In genomic region chr2:42602218-42602936, GRCh38 we compare ENCODE assay signal across 15 cellular contexts.
A peak's percentile ranks its signal among the peaks of the same experiment; 100 is the strongest.
DNase-seq lines count a peak whose midpoint lies in the region; ATAC-seq and TF ChIP-seq lines count a peak whose summit lies in the region.
"Had no signal": no experiment of that assay in that cellular context is flagged by ENCODE, and none has a peak within 500 bp of the region (broad histone marks: within the 10 kb centered on the region; RNA-seq: fewer than 3 reads in every experiment).

No MANE protein-coding gene starts in this region.

- DNase-seq in GM12865 (ENCODE audit: low read depth) (peak; percentile 41), NCI-H524 treated with DMSO at 0.1 percent for 48 hours (lab: John Stamatoyannopoulos, UW) (peak; percentile 63), left kidney (ENCODE audit: low read depth, low spot score) (peak; percentile 53), NCI-H187 treated with DMSO at 0.1 percent for 48 hours (lab: John Stamatoyannopoulos, UW) (no peak), iPS-NIHi11 (ENCODE audit: low spot score) (no peak)
- DNase-seq: activated T-cell treated with anti-CD3 and anti-CD28 coated beads, Interleukin-2, amount 50 U/mL, for 4 hours; C1 segment of cervical spinal cord; dorsolateral prefrontal cortex; naive thymus-derived CD4-positive, alpha-beta T cell; NCI-H1930 had no signal

- peaks cover 30% of the 10 kb centered on the region for H3K36me3 ChIP-seq in KOPT-K1 (ENCODE audit: insufficient read depth, low read length)

- peak overlapping the region; percentile 16 for H3K27ac ChIP-seq in KOPT-K1 (ENCODE audit: low read depth, low read length, poor library complexity, severe bottlenecking)
- H3K27ac ChIP-seq: dorsolateral prefrontal cortex had no signal

- no peaks in the 10 kb centered on the region for H3K9me3 ChIP-seq in KOPT-K1 (ENCODE audit: insufficient read depth, low read length, poor library complexity, severe bottlenecking)

- no peak overlapping the region for H3K4me3 ChIP-seq in GM12865 (ENCODE audit: low read depth, low read length)
- H3K4me3 ChIP-seq: dorsolateral prefrontal cortex had no signal

- ATAC-seq in GM21786 (IDR thresholded peaks at IDR 0.05; ENCODE audit: unreplicated experiment), result no peak
- ATAC-seq in GM21528 (IDR thresholded peaks at IDR 0.05; ENCODE audit: low FRiP score, unreplicated experiment), result no peak
- ATAC-seq: activated T-cell treated with anti-CD3 and anti-CD28 coated beads, Interleukin-2, amount 50 U/mL, for 4 hours; naive thymus-derived CD4-positive, alpha-beta T cell; Right ventricle myocardium inferior; sciatic nerve had no signal

- TF ChIP-seq CTCF in GM12865 (IDR thresholded peaks at IDR 0.05; ENCODE audit: insufficient read depth, low read depth, low read length, missing control alignments), result no peak

Comparison
In these comparisons a context has a peak if more than half of its experiments do, and no peak if none do; other contexts are left out.
1. DNase-seq: peak in GM12865 (single experiment), NCI-H524 treated with DMSO at 0.1 percent for 48 hours (single experiment) and left kidney (single experiment); none in NCI-H187 treated with DMSO at 0.1 percent for 48 hours (single experiment) and iPS-NIHi11 (single experiment).